24 cellular contexts compared by ENCODE assay signal in genomic region chr7:33965116-33965827, GRCh38. TPM values are rescaled to one million over a fixed set of nuclear protein-coding genes. Genes with fewer than 3 reads are reported as not detected.
DNase-seq lines count a peak whose midpoint lies in the region; ATAC-seq and TF ChIP-seq lines count a peak whose summit lies in the region.
"Had no signal": no experiment of that assay in that cellular context is flagged by ENCODE, and none has a peak within 500 bp of the region (broad histone marks: within the 10 kb centered on the region; RNA-seq: fewer than 3 reads in every experiment).

No MANE protein-coding gene starts in this region.

- DNase-seq in LHCN-M2 (ENCODE audit: low read depth) (peak; percentile 18), gastrocnemius medialis (peak in 1 of 2 donors; percentile 34), Calu3 (no peak), hippocampal formation (lab: John Stamatoyannopoulos, UW) (no peak), type B pancreatic cell (ENCODE audit: extremely low spot score, unreplicated experiment) (no peak), SKM-1 (lab: John Stamatoyannopoulos, UW; ENCODE audit: unreplicated experiment) (no peak)
- DNase-seq: activated CD4-positive, alpha-beta T cell treated with anti-CD3 and anti-CD28 coated beads for 48 hours; activated naive CD4-positive, alpha-beta T cell treated with anti-CD3 and anti-CD28 coated beads, Interleukin-2, amount 10 ng/mL, durations not matched to agents 7 days and 5 days; anterior cingulate cortex; CD8-positive, alpha-beta T cell; effector CD4-positive, alpha-beta T cell; GDM1; H9; heart right ventricle; KBM-7; NCI-H1694 treated with DMSO at 0.1 percent for 48 hours; NCI-H748 treated with DMSO at 0.1 percent for 48 hours; stimulated activated naive CD8-positive, alpha-beta T cell treated with anti-CD3 and anti-CD28 coated beads, Interleukin-15, amount 100 ng/mL, for 72 hours; T-cell; transverse colon had no signal

- TF ChIP-seq POLR2A in gastroesophageal sphincter (IDR thresholded peaks at IDR 0.05) (no peak), gastrocnemius medialis (IDR thresholded peaks at IDR 0.05) (no peak)

- no peak for TF ChIP-seq CTCF in brain (conservative IDR thresholded peaks at IDR 0.05)
- no peak for TF ChIP-seq CTCF in gastroesophageal sphincter (IDR thresholded peaks at IDR 0.05)
- no peak for TF ChIP-seq CTCF in gastrocnemius medialis (IDR thresholded peaks at IDR 0.05 in 4 of 5, conservative IDR thresholded peaks at IDR 0.05 in 1 of 5)
- no peak for TF ChIP-seq CTCF in Calu3 (IDR thresholded peaks at IDR 0.05; ENCODE audit: unreplicated experiment)
- TF ChIP-seq CTCF in type B pancreatic cell (conservative IDR thresholded peaks at IDR 0.05), result no peak

- H3K27me3 Mint-ChIP-seq in brain (no peaks in the 10 kb centered on the region), Calu3 (ENCODE audit: unreplicated experiment) (peaks cover 19% of the 10 kb centered on the region), type B pancreatic cell (no peaks in the 10 kb centered on the region)
- H3K27me3 Mint-ChIP-seq: activated naive CD4-positive, alpha-beta T cell treated with anti-CD3 and anti-CD28 coated beads, Interleukin-2, amount 10 ng/mL, durations not matched to agents 7 days and 5 days had no signal

- H3K36me3 Mint-ChIP-seq in brain (no peaks in the 10 kb centered on the region), Calu3 (ENCODE audit: insufficient read depth, unreplicated experiment) (no peaks in the 10 kb centered on the region), type B pancreatic cell (no peaks in the 10 kb centered on the region)
- H3K36me3 Mint-ChIP-seq: activated naive CD4-positive, alpha-beta T cell treated with anti-CD3 and anti-CD28 coated beads, Interleukin-2, amount 10 ng/mL, durations not matched to agents 7 days and 5 days; CD8-positive, alpha-beta T cell; T-cell had no signal

- H3K27ac Mint-ChIP-seq in brain (peak overlapping the region in 3 of 5 experiments; percentile 10 to 68 (median 24)), Calu3 (ENCODE audit: unreplicated experiment) (no peak overlapping the region), type B pancreatic cell (no peak overlapping the region)
- H3K27ac Mint-ChIP-seq: activated naive CD4-positive, alpha-beta T cell treated with anti-CD3 and anti-CD28 coated beads, Interleukin-2, amount 10 ng/mL, durations not matched to agents 7 days and 5 days; CD8-positive, alpha-beta T cell; H9; stimulated activated naive CD8-positive, alpha-beta T cell treated with anti-CD3 and anti-CD28 coated beads, Interleukin-15, amount 100 ng/mL, for 72 hours; T-cell had no signal

- no peaks in the 10 kb centered on the region for H3K9me3 ChIP-seq in gastroesophageal sphincter
- H3K9me3 ChIP-seq in gastrocnemius medialis, result no peaks in the 10 kb centered on the region
- H3K9me3 ChIP-seq: esophagus muscularis mucosa, heart right ventricle, transverse colon had no signal

- no peak for TF ChIP-seq EP300 in gastroesophageal sphincter (IDR thresholded peaks at IDR 0.05)

- H3K4me3 Mint-ChIP-seq in brain (peak overlapping the region in 2 of 5 experiments; percentile 7 to 19), Calu3 (ENCODE audit: low read depth, unreplicated experiment) (no peak overlapping the region), type B pancreatic cell (no peak overlapping the region)
- H3K4me3 Mint-ChIP-seq: activated naive CD4-positive, alpha-beta T cell treated with anti-CD3 and anti-CD28 coated beads, Interleukin-2, amount 10 ng/mL, durations not matched to agents 7 days and 5 days; CD8-positive, alpha-beta T cell; H9; stimulated activated naive CD8-positive, alpha-beta T cell treated with anti-CD3 and anti-CD28 coated beads, Interleukin-15, amount 100 ng/mL, for 72 hours; T-cell had no signal

- ATAC-seq in gastroesophageal sphincter (peak; percentile 50), gastrocnemius medialis (peak; percentile 89 to 94)
- ATAC-seq: CD8-positive, alpha-beta T cell; stimulated activated naive CD8-positive, alpha-beta T cell treated with anti-CD3 and anti-CD28 coated beads, Interleukin-15, amount 100 ng/mL, for 72 hours; T-cell had no signal

- H3K9me3 Mint-ChIP-seq in brain, result no peaks in the 10 kb centered on the region
- H3K9me3 Mint-ChIP-seq in Calu3 (ENCODE audit: low read depth, unreplicated experiment), result no peaks in the 10 kb centered on the region
- no peaks in the 10 kb centered on the region for H3K9me3 Mint-ChIP-seq in type B pancreatic cell
- H3K9me3 Mint-ChIP-seq: activated naive CD4-positive, alpha-beta T cell treated with anti-CD3 and anti-CD28 coated beads, Interleukin-2, amount 10 ng/mL, durations not matched to agents 7 days and 5 days; CD8-positive, alpha-beta T cell; H9; stimulated activated naive CD8-positive, alpha-beta T cell treated with anti-CD3 and anti-CD28 coated beads, Interleukin-15, amount 100 ng/mL, for 72 hours; T-cell had no signal

- BruUV-seq in Calu3 (replicated peaks; lab: Mats Ljungman, UMichigan), result no TSS peak

- no peak overlapping the region for H3K27ac ChIP-seq in gastroesophageal sphincter
- peak overlapping the region in 3 of 4 donors; percentile 11 to 36 (median 29) for H3K27ac ChIP-seq in gastrocnemius medialis
- H3K27ac ChIP-seq: esophagus muscularis mucosa, heart right ventricle, transverse colon had no signal

- intact Hi-C loops in gastrocnemius medialis (cut with DNase I; ENCODE audit: low total_unique reads) (loop anchor here (10.0 kb wide), 1 partner anchor 230 kb away; no protein-coding TSS in a partner anchor), Calu3 (cut with micrococcal nuclease; ENCODE audit: unreplicated experiment) (no loop called here)

- H3K4me1 Mint-ChIP-seq in brain, result peaks cover 18% of the 10 kb centered on the region
- no peaks in the 10 kb centered on the region for H3K4me1 Mint-ChIP-seq in Calu3 (ENCODE audit: low read depth, unreplicated experiment)
- no peaks in the 10 kb centered on the region for H3K4me1 Mint-ChIP-seq in type B pancreatic cell (ENCODE audit: unreplicated experiment)
- H3K4me1 Mint-ChIP-seq: activated naive CD4-positive, alpha-beta T cell treated with anti-CD3 and anti-CD28 coated beads, Interleukin-2, amount 10 ng/mL, durations not matched to agents 7 days and 5 days; stimulated activated naive CD8-positive, alpha-beta T cell treated with anti-CD3 and anti-CD28 coated beads, Interleukin-15, amount 100 ng/mL, for 72 hours; T-cell had no signal

- CTCF ChIA-PET in Calu3 (lab: Charles Lee), result interaction anchor here (0.7 to 1.2 kb wide), 3 partner anchors 14 to 774 kb away, joined by 3 read pairs; no protein-coding TSS in a partner anchor

- 72 to 79% methylated on average over 2 of the region's 2 CpGs for WGBS in gastroesophageal sphincter (ENCODE audit: low coverage in 1 of 2), 2 donors

- H3K4me3 ChIP-seq in gastroesophageal sphincter (no peak overlapping the region), gastrocnemius medialis (no peak overlapping the region)
- H3K4me3 ChIP-seq: esophagus muscularis mucosa, heart right ventricle, transverse colon had no signal

- in situ Hi-C loops in gastrocnemius medialis (cut with MboI; ENCODE audit: low sequenced_read_pairs in 4 of 4), result no loop called here

- no peaks in the 10 kb centered on the region for H3K36me3 ChIP-seq in gastroesophageal sphincter
- no peaks in the 10 kb centered on the region for H3K36me3 ChIP-seq in gastrocnemius medialis
- H3K36me3 ChIP-seq: esophagus muscularis mucosa, heart right ventricle, transverse colon had no signal

- H3K27me3 ChIP-seq in gastroesophageal sphincter (no peaks in the 10 kb centered on the region), gastrocnemius medialis (no peaks in the 10 kb centered on the region)
- H3K27me3 ChIP-seq: esophagus muscularis mucosa, heart right ventricle, transverse colon had no signal

- H3K4me1 ChIP-seq in gastroesophageal sphincter (peaks cover 0 to 12% (median 0%) of the 10 kb centered on the region in 3 donors), gastrocnemius medialis (peaks cover 15 to 19% of the 10 kb centered on the region in 2 donors)
- H3K4me1 ChIP-seq: heart right ventricle, transverse colon had no signal

RNA-seq across cellular contexts. Expression of gene BMPER, which starts 59.9 kb away (rescaled TPM):
- total RNA-seq in LHCN-M2 (2014; rRNA removed), result 4.1 and 5.1 TPM in 2 replicates
- polyA plus RNA-seq in LHCN-M2 (2012), result 5.7 TPM
- polyA plus RNA-seq in brain (ENCODE audit: insufficient read depth, low read depth, low replicate concordance), result 2.1 TPM
- 10 to 100 TPM in 2 of 4 donors, 1 to 10 TPM in 2; 1.0 to 22.5 (median 12.0) TPM for total RNA-seq in gastroesophageal sphincter
- total RNA-seq in gastrocnemius medialis, result 10 to 100 TPM in 1 of 4 donors, 1 to 10 TPM in 3; 1.7 to 11.0 (median 4.5) TPM
- total RNA-seq in Calu3 (2022), result not detected in 2 replicates
- total RNA-seq in type B pancreatic cell (ENCODE audit: low replicate concordance), result 2.5 and 10.2 TPM in 2 replicates
- total RNA-seq: CD8-positive, alpha-beta T cell; HT-29 had no signal

Comparison
In these comparisons a context has a peak if more than half of its experiments do, and no peak if none do; other contexts are left out.
1. H3K27ac Mint-ChIP-seq: peak in brain (3 of 5); none in Calu3 (single experiment) and type B pancreatic cell (single experiment).
2. H3K27ac ChIP-seq: peak in gastrocnemius medialis (3 of 4); none in gastroesophageal sphincter (0 of 4).